Comparison of ENCODE assay signal across 9 cellular contexts in genomic region chr19:8578642-8579265, GRCh38. TPM values are rescaled to one million over a fixed set of nuclear protein-coding genes. Genes with fewer than 3 reads are reported as not detected.
DNase-seq lines count a peak whose midpoint lies in the region; ATAC-seq and TF ChIP-seq lines count a peak whose summit lies in the region.
"Had no signal": no experiment of that assay in that cellular context is flagged by ENCODE, and none has a peak within 500 bp of the region (broad histone marks: within the 10 kb centered on the region; RNA-seq: fewer than 3 reads in every experiment).

No MANE protein-coding gene starts in this region.

- no peak overlapping the region for H3K4me3 ChIP-seq in CD8-positive, alpha-beta memory T cell (ENCODE audit: low read length)
- H3K4me3 ChIP-seq in vagina = no peak overlapping the region

- H3K27me3 Mint-ChIP-seq in CD8-positive, alpha-beta memory T cell = peaks cover 0 to under 1% of the 10 kb centered on the region in 2 donors
- no peaks in the 10 kb centered on the region for H3K27me3 Mint-ChIP-seq in activated naive CD4-positive, alpha-beta T cell treated with anti-CD3 and anti-CD28 coated beads for 36 hours (ENCODE audit: low read depth)

- no peaks in the 10 kb centered on the region for H3K9me3 Mint-ChIP-seq in CD8-positive, alpha-beta memory T cell
- no peaks in the 10 kb centered on the region for H3K9me3 Mint-ChIP-seq in activated naive CD4-positive, alpha-beta T cell treated with anti-CD3 and anti-CD28 coated beads for 36 hours

- H3K36me3 Mint-ChIP-seq in CD8-positive, alpha-beta memory T cell = peaks cover 4 to 29% (median 5%) of the 10 kb centered on the region in 3 donors
- H3K36me3 Mint-ChIP-seq in activated naive CD4-positive, alpha-beta T cell treated with anti-CD3 and anti-CD28 coated beads for 36 hours (ENCODE audit: low read depth) = no peaks in the 10 kb centered on the region

- intact Hi-C loops in activated naive CD4-positive, alpha-beta T cell treated with anti-CD3 and anti-CD28 coated beads for 36 hours (cut with micrococcal nuclease) = loop anchor here (1.0 to 2.0 kb wide), 3 partner anchors 9 to 165 kb away; partner anchors contain the start of gene MARCHF2
- intact Hi-C loops in posterior vena cava (cut with DNase I) (no loop called here), vagina (cut with DNase I) (loop anchor here (1.0 kb wide), 1 partner anchor 64 kb away; no protein-coding TSS in a partner anchor)

- H3K4me1 Mint-ChIP-seq in CD8-positive, alpha-beta memory T cell = peaks cover 35 to 69% (median 47%) of the 10 kb centered on the region in 3 donors
- H3K4me1 Mint-ChIP-seq in activated naive CD4-positive, alpha-beta T cell treated with anti-CD3 and anti-CD28 coated beads for 36 hours (ENCODE audit: low read depth) = peaks cover 43% of the 10 kb centered on the region

- POLR2A ChIA-PET in CD8-positive, alpha-beta memory T cell (lab: Charles Lee) = interaction anchor here (0.6 to 2.5 kb wide), 9 partner anchors 8 to 166 kb away, joined by 3 to 14 read pairs (median 5); partner anchors contain the start of genes MARCHF2 and ZNF414

- ATAC-seq in HG03196 (IDR thresholded peaks at IDR 0.05; ENCODE audit: unreplicated experiment) = no peak

- CTCF ChIA-PET in CD8-positive, alpha-beta memory T cell (lab: Charles Lee) = interaction anchor here (0.6 to 12.2 kb wide), 30 partner anchors 11 to 269 kb away, joined by 3 to 191 read pairs (median 9); partner anchors contain the start of genes MARCHF2, PRAM1 and ZNF414
- CTCF ChIA-PET in activated naive CD4-positive, alpha-beta T cell treated with anti-CD3 and anti-CD28 coated beads for 36 hours (lab: Charles Lee) = interaction anchor here (0.6 to 7.2 kb wide), 32 partner anchors 9 to 252 kb away, joined by 3 to 103 read pairs (median 6); partner anchors contain the start of genes MARCHF2 and ZNF414

- peak overlapping the region; percentile 56 to 100 (median 96) for H3K4me3 Mint-ChIP-seq in CD8-positive, alpha-beta memory T cell
- no peak overlapping the region for H3K4me3 Mint-ChIP-seq in activated naive CD4-positive, alpha-beta T cell treated with anti-CD3 and anti-CD28 coated beads for 36 hours

- TF ChIP-seq CTCF in vagina (IDR thresholded peaks at IDR 0.05) = peak; percentile 69 to 78 (median 69)

- no peaks in the 10 kb centered on the region for H3K9me3 ChIP-seq in CD8-positive, alpha-beta memory T cell (ENCODE audit: low read length)
- H3K9me3 ChIP-seq in vagina = no peaks in the 10 kb centered on the region

- H3K27ac ChIP-seq in CD8-positive, alpha-beta memory T cell (ENCODE audit: low read depth, low read length) = no peak overlapping the region
- H3K27ac ChIP-seq in vagina = no peak overlapping the region

- peaks cover 60% of the 10 kb centered on the region for H3K4me1 ChIP-seq in CD8-positive, alpha-beta memory T cell (ENCODE audit: insufficient read depth, low read length)
- H3K4me1 ChIP-seq in vagina = peaks cover 23% of the 10 kb centered on the region

- no peaks in the 10 kb centered on the region for H3K36me3 ChIP-seq in CD8-positive, alpha-beta memory T cell (ENCODE audit: insufficient read depth, low read length)
- H3K36me3 ChIP-seq in vagina = no peaks in the 10 kb centered on the region

- peak; percentile 69 to 84 (median 75) for DNase-seq in CD8-positive, alpha-beta memory T cell
- DNase-seq in HT1080 (ENCODE audit: low read depth) (peak; percentile 22), SKM-1 (lab: John Stamatoyannopoulos, UW; ENCODE audit: unreplicated experiment) (peak; percentile 59), glomerular visceral epithelial cell (ENCODE audit: extremely low spot score) (peak; percentile 50), posterior vena cava (ENCODE audit: low spot score) (peak; percentile 94), vagina (ENCODE audit: extremely low spot score in 2 of 2) (no peak)
- peak; percentile 92 for DNase-seq in activated naive CD4-positive, alpha-beta T cell treated with anti-CD3 and anti-CD28 coated beads for 36 hours

- no peaks in the 10 kb centered on the region for H3K27me3 ChIP-seq in CD8-positive, alpha-beta memory T cell (ENCODE audit: insufficient read depth, low read length, poor library complexity, severe bottlenecking)
- no peaks in the 10 kb centered on the region for H3K27me3 ChIP-seq in vagina

- TF ChIP-seq POLR2A in vagina (IDR thresholded peaks at IDR 0.05) = no peak

- peak overlapping the region; percentile 70 to 91 (median 78) for H3K27ac Mint-ChIP-seq in CD8-positive, alpha-beta memory T cell
- H3K27ac Mint-ChIP-seq in activated naive CD4-positive, alpha-beta T cell treated with anti-CD3 and anti-CD28 coated beads for 36 hours = no peak overlapping the region

RNA-seq across cellular contexts. Expression of gene MYO1F, which starts 1.5 kb away (rescaled TPM):
- 10 to 100 TPM; 68.0 to 81.3 TPM for total RNA-seq in CD8-positive, alpha-beta memory T cell
- polyA plus RNA-seq in CD8-positive, alpha-beta memory T cell = 161 TPM
- total RNA-seq in HT1080 (2014; rRNA removed; shearing (Covaris generic)) = not detected in 2 replicates
- not detected in 2 replicates for polyA plus RNA-seq in HT1080 (2015; cell fraction: cytosol; rRNA removed)
- polyA plus RNA-seq in HT1080 (2015; cell fraction: nucleus; rRNA removed) = not detected in 2 replicates
- total RNA-seq in activated naive CD4-positive, alpha-beta T cell treated with anti-CD3 and anti-CD28 coated beads for 36 hours = 1 to 10 TPM; 2.0 to 2.2 TPM
- 10 to 100 TPM; 19.1 to 37.3 TPM for total RNA-seq in posterior vena cava
- total RNA-seq in vagina = 20.4 TPM

RNA-seq across cellular contexts. Expression of gene ADAMTS10, which starts 31.8 kb away (rescaled TPM):
- 10 to 100 TPM; 13.2 to 16.2 TPM for total RNA-seq in CD8-positive, alpha-beta memory T cell
- 1.3 TPM for polyA plus RNA-seq in CD8-positive, alpha-beta memory T cell
- total RNA-seq in HT1080 (2014; rRNA removed; shearing (Covaris generic)) = not detected in 2 replicates
- polyA plus RNA-seq in HT1080 (2015; cell fraction: cytosol; rRNA removed) = not detected in 2 replicates
- 0.22 TPM in 1 of 2 replicates, not detected in the other for polyA plus RNA-seq in HT1080 (2015; cell fraction: nucleus; rRNA removed)
- 1 to 10 TPM; 3.3 to 3.5 TPM for total RNA-seq in activated naive CD4-positive, alpha-beta T cell treated with anti-CD3 and anti-CD28 coated beads for 36 hours
- total RNA-seq in posterior vena cava (10 to 100 TPM; 27.2 to 43.3 TPM), vagina (66.3 TPM)

RNA-seq across cellular contexts. Expression of gene NFILZ, which starts 51.7 kb away (rescaled TPM):
- not detected for total RNA-seq in CD8-positive, alpha-beta memory T cell
- not detected for polyA plus RNA-seq in CD8-positive, alpha-beta memory T cell
- not detected in 2 replicates for total RNA-seq in HT1080 (2014; rRNA removed; shearing (Covaris generic))
- not detected in 2 replicates for polyA plus RNA-seq in HT1080 (2015; cell fraction: cytosol; rRNA removed)
- polyA plus RNA-seq in HT1080 (2015; cell fraction: nucleus; rRNA removed) = not detected in 2 replicates
- total RNA-seq in activated naive CD4-positive, alpha-beta T cell treated with anti-CD3 and anti-CD28 coated beads for 36 hours = not detected
- not detected for total RNA-seq in posterior vena cava
- not detected for total RNA-seq in vagina
- total RNA-seq: T-helper 2 cell treated with Interferon-gamma antibody and Interleukin-4, amounts not matched to agents 100 ng/mL and 5 ng/mL, for 36 hours had no signal

Comparison
In these comparisons a context has a peak if more than half of its experiments do, and no peak if none do; other contexts are left out.
1. DNase-seq: peak in CD8-positive, alpha-beta memory T cell (5 of 5), HT1080 (single experiment), SKM-1 (single experiment), activated naive CD4-positive, alpha-beta T cell treated with anti-CD3 and anti-CD28 coated beads for 36 hours (single experiment), glomerular visceral epithelial cell (single experiment) and posterior vena cava (single experiment); none in vagina (0 of 2).
2. intact Hi-C loops: an anchor here in activated naive CD4-positive, alpha-beta T cell treated with anti-CD3 and anti-CD28 coated beads for 36 hours (1.0 to 2.0 kb wide) and vagina (1.0 kb wide); none called in posterior vena cava.